9 cellular contexts compared by ENCODE assay signal in genomic region chr11:78290293-78291176, GRCh38.
DNase-seq lines count a peak whose midpoint lies in the region; ATAC-seq, FAIRE-seq and TF ChIP-seq lines count a peak whose summit lies in the region.
"Had no signal": no experiment of that assay in that cellular context is flagged by ENCODE, and none has a peak within 500 bp of the region (broad histone marks: within the 10 kb centered on the region; RNA-seq: fewer than 3 reads in every experiment).

No MANE protein-coding gene starts in this region.

- no peak overlapping the region for H3K4ac ChIP-seq in mesenchymal stem cell (ENCODE audit: low read depth in 1 of 2, low read length in 2 of 2)

- peaks cover 0 to 2% of the 10 kb centered on the region in 2 donors for H3K27me3 Mint-ChIP-seq in CD8-positive, alpha-beta memory T cell

- H2AFZ ChIP-seq in mesenchymal stem cell (ENCODE audit: low read depth, low read length) = no peak overlapping the region

- no peak overlapping the region for H3K23ac ChIP-seq in mesenchymal stem cell (ENCODE audit: low read length in 2 of 2)

- POLR2A ChIA-PET in CD8-positive, alpha-beta memory T cell (lab: Charles Lee) = no interaction called here

- peaks cover 0 to 13% (median 1%) of the 10 kb centered on the region in 3 donors for H3K36me3 Mint-ChIP-seq in CD8-positive, alpha-beta memory T cell

- peaks cover 24% of the 10 kb centered on the region for H3K79me1 ChIP-seq in mesenchymal stem cell (replicated peaks; ENCODE audit: low read length, poor library complexity, severe bottlenecking)

- H2AK5ac ChIP-seq in mesenchymal stem cell (ENCODE audit: low read length, severe bottlenecking) = no peak overlapping the region

- no peak overlapping the region for H4K8ac ChIP-seq in mesenchymal stem cell (ENCODE audit: low read length)

- H3K4me1 ChIP-seq in CD8-positive, alpha-beta memory T cell (ENCODE audit: insufficient read depth, low read length) = peaks cover 8% of the 10 kb centered on the region
- H3K4me1 ChIP-seq in mesenchymal stem cell (ENCODE audit: control insufficient read depth, insufficient read depth, low read depth, low read length) = peaks cover 1% of the 10 kb centered on the region

- H3K9me3 Mint-ChIP-seq in CD8-positive, alpha-beta memory T cell = peaks cover 0 to 7% (median 0%) of the 10 kb centered on the region in 5 donors

- ATAC-seq in GM21786 (IDR thresholded peaks at IDR 0.05; ENCODE audit: unreplicated experiment) (no peak), GM21576 (IDR thresholded peaks at IDR 0.05; ENCODE audit: unreplicated experiment) (no peak)

- H3K36me3 ChIP-seq in CD8-positive, alpha-beta memory T cell (ENCODE audit: insufficient read depth, low read length) = no peaks in the 10 kb centered on the region
- no peaks in the 10 kb centered on the region for H3K36me3 ChIP-seq in mesenchymal stem cell (ENCODE audit: control insufficient read depth in 1 of 2, insufficient read depth in 2 of 2, low read depth in 1 of 2, low read length in 2 of 2)
- H3K36me3 ChIP-seq: ovary had no signal

- no peak overlapping the region for H3K4me3 ChIP-seq in CD8-positive, alpha-beta memory T cell (ENCODE audit: low read length)
- H3K4me3 ChIP-seq in astrocyte of the spinal cord (ENCODE audit: low read depth, low read length) = no peak overlapping the region
- H3K4me3 ChIP-seq in mesenchymal stem cell (ENCODE audit: insufficient read depth in 1 of 2, low read depth in 1 of 2, low read length in 2 of 2) = no peak overlapping the region
- H3K4me3 ChIP-seq: ovary had no signal

- H2BK120ac ChIP-seq in mesenchymal stem cell (ENCODE audit: low read depth, low read length) = no peak overlapping the region

- H3K27ac Mint-ChIP-seq in CD8-positive, alpha-beta memory T cell = no peak overlapping the region

- no peak overlapping the region for H2BK15ac ChIP-seq in mesenchymal stem cell (ENCODE audit: low read depth, poor library complexity, severe bottlenecking)

- no peak overlapping the region for H3K14ac ChIP-seq in mesenchymal stem cell (ENCODE audit: low read length in 2 of 2)

- H3K9me3 ChIP-seq in CD8-positive, alpha-beta memory T cell (ENCODE audit: low read length) = no peaks in the 10 kb centered on the region
- no peaks in the 10 kb centered on the region for H3K9me3 ChIP-seq in mesenchymal stem cell (ENCODE audit: control insufficient read depth, low read length)
- H3K9me3 ChIP-seq: ovary had no signal

- H3K4me2 ChIP-seq in mesenchymal stem cell (ENCODE audit: low read length, poor library complexity, severe bottlenecking) = no peak overlapping the region

- H2BK5ac ChIP-seq in mesenchymal stem cell (ENCODE audit: low read depth, low read length, poor library complexity, severe bottlenecking) = no peak overlapping the region

- H3K4me3 Mint-ChIP-seq in CD8-positive, alpha-beta memory T cell = no peak overlapping the region

- no peak overlapping the region for H3K18ac ChIP-seq in mesenchymal stem cell (ENCODE audit: low read depth in 1 of 2, low read length in 2 of 2)

- no peak overlapping the region for H2BK12ac ChIP-seq in mesenchymal stem cell (ENCODE audit: low read length in 2 of 2)

- H3K27me3 ChIP-seq in CD8-positive, alpha-beta memory T cell (ENCODE audit: insufficient read depth, low read length, poor library complexity, severe bottlenecking) = no peaks in the 10 kb centered on the region
- no peaks in the 10 kb centered on the region for H3K27me3 ChIP-seq in mesenchymal stem cell (ENCODE audit: control insufficient read depth in 1 of 2, insufficient read depth in 1 of 2, low read length in 2 of 2)
- H3K27me3 ChIP-seq: ovary had no signal

- CTCF ChIA-PET in CD8-positive, alpha-beta memory T cell (lab: Charles Lee) = no interaction called here

- no peak for FAIRE-seq in frontal cortex (lab: Jason Lieb, UNC)

- H3K4me1 Mint-ChIP-seq in CD8-positive, alpha-beta memory T cell = peaks cover 0 to 20% (median 8%) of the 10 kb centered on the region in 3 donors

- H4K91ac ChIP-seq in mesenchymal stem cell (ENCODE audit: low read length) = no peak overlapping the region

- in situ Hi-C loops in astrocyte of the spinal cord (cut with HindIII; ENCODE audit: low sequenced_read_pairs) = no loop called here

- TF ChIP-seq CTCF in astrocyte of the spinal cord (IDR thresholded peaks at IDR 0.05; ENCODE audit: low read depth, low read length) = no peak

- peak overlapping the region; percentile 26 for H3K27ac ChIP-seq in CD8-positive, alpha-beta memory T cell (ENCODE audit: low read depth, low read length)
- no peak overlapping the region for H3K27ac ChIP-seq in mesenchymal stem cell (ENCODE audit: low read length, poor library complexity, severe bottlenecking)
- H3K27ac ChIP-seq: ovary had no signal

- WGBS in mesenchymal stem cell = 96% methylated on average over 4 of the region's 6 CpGs

- no peak overlapping the region for H3K9ac ChIP-seq in mesenchymal stem cell (ENCODE audit: low read length)

- DNase-seq in CD8-positive, alpha-beta memory T cell = no peak
- peak; percentile 62 for DNase-seq in M059J (ENCODE audit: low read depth)
- DNase-seq in astrocyte of the spinal cord (ENCODE audit: low read depth, low spot score) = peak; percentile 19
- peak; percentile 92 for DNase-seq in mesenchymal stem cell
- no peak for DNase-seq in cerebellar cortex (ENCODE audit: low spot score)
- no peak for DNase-seq in frontal cortex (ENCODE audit: low spot score in 2 of 2)

Comparison
In these comparisons a context has a peak if more than half of its experiments do, and no peak if none do; other contexts are left out.
1. DNase-seq: peak in M059J (single experiment), astrocyte of the spinal cord (single experiment) and mesenchymal stem cell (single experiment); none in CD8-positive, alpha-beta memory T cell (0 of 5), cerebellar cortex (single experiment) and frontal cortex (0 of 2).